ENCODE assay signal across 1 cellular context in the genomic region with DNA sequence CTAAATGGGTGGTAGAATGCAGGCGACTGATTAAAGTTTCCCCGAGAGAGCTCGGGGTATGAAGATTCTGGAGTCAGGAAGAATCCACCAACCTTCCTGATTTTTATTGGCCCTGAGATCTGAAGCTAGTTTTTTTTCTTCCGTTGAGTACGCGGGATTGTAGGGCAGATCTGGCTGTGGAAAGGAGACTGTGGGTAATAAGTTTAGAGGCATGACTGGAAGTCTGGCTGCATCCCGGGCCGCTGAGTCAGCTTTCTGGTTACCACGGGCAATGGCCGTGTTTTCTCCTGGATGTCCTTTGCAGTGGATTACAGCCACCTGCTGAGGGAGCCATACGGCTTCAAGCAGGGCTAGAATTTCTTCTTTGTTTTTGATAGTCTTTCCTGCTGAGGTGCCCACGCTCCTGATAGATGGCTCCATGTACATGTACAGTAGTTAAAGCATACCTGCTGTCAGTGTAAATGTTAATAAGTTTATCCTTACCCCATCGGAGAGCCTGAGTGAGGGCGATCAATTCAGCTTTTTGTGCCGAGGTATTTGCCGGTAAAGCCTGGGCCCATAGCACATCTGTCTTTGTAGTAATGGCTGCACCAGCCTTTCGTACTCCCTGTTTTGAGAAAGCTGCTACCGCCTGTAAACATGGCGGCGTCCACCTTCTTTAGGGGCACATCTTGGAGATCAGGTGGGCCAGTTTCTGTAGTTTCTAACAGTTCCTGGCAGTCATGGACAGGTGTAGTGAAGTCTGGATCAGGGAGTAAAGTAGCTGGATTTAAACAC.
TF ChIP-seq lines count a peak whose summit lies in the region.

No MANE protein-coding gene starts in this region.

TF ChIP-seq in K562, 482 proteins besides CTCF, POLR2A, EP300 and RAD21 (continued from another document and continues in another):
- no peak for TF ChIP-seq MLX (CRISPR knock-in tag; conservative IDR thresholded peaks at IDR 0.05)
- no peak for TF ChIP-seq TCF7 (IDR thresholded peaks at IDR 0.05; ENCODE audit: borderline replicate concordance)
- TF ChIP-seq MAFG (tag; conservative IDR thresholded peaks at IDR 0.05) = peak; percentile 99
- TF ChIP-seq THRB (CRISPR knock-in tag; conservative IDR thresholded peaks at IDR 0.05) = no peak
- TF ChIP-seq, protein P1, sequence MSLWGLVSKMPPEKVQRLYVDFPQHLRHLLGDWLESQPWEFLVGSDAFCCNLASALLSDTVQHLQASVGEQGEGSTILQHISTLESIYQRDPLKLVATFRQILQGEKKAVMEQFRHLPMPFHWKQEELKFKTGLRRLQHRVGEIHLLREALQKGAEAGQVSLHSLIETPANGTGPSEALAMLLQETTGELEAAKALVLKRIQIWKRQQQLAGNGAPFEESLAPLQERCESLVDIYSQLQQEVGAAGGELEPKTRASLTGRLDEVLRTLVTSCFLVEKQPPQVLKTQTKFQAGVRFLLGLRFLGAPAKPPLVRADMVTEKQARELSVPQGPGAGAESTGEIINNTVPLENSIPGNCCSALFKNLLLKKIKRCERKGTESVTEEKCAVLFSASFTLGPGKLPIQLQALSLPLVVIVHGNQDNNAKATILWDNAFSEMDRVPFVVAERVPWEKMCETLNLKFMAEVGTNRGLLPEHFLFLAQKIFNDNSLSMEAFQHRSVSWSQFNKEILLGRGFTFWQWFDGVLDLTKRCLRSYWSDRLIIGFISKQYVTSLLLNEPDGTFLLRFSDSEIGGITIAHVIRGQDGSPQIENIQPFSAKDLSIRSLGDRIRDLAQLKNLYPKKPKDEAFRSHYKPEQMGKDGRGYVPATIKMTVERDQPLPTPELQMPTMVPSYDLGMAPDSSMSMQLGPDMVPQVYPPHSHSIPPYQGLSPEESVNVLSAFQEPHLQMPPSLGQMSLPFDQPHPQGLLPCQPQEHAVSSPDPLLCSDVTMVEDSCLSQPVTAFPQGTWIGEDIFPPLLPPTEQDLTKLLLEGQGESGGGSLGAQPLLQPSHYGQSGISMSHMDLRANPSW (CRISPR knock-in tag; IDR thresholded peaks at IDR 0.05) = 0 out of 2 replicates have a peak, but pooled peaks have one; percentile 32
- no peak for TF ChIP-seq PPARD (CRISPR knock-in tag; IDR thresholded peaks at IDR 0.05)
- TF ChIP-seq GATAD2A (IDR thresholded peaks at IDR 0.05) = no peak
- TF ChIP-seq LCOR (CRISPR knock-in tag; IDR thresholded peaks at IDR 0.05) = no peak
- peak; percentile 72 for TF ChIP-seq L3MBTL2 (IDR thresholded peaks at IDR 0.05)
- no peak for TF ChIP-seq POLR2G (IDR thresholded peaks at IDR 0.05; ENCODE audit: low read depth, low read length)
- TF ChIP-seq FUS (optimal IDR thresholded peaks at IDR 0.05; ENCODE audit: low read depth, low read length) = no peak
- TF ChIP-seq ZNF134 (CRISPR knock-in tag; conservative IDR thresholded peaks at IDR 0.05) = no peak
- no peak for TF ChIP-seq ETV5 (CRISPR knock-in tag; IDR thresholded peaks at IDR 0.05; ENCODE audit: low read depth)
- TF ChIP-seq E2F8 (IDR thresholded peaks at IDR 0.05; ENCODE audit: low read depth, partially characterized antibody) = peak; percentile 48
- TF ChIP-seq E2F3 (CRISPR knock-in tag; IDR thresholded peaks at IDR 0.05) = no peak
- TF ChIP-seq TRIM25 (IDR thresholded peaks at IDR 0.05; ENCODE audit: borderline replicate concordance) = no peak
- no peak for TF ChIP-seq TBL1XR1 (IDR thresholded peaks at IDR 0.05; ENCODE audit: low read length in 2 of 2)
- TF ChIP-seq SUPT5H (IDR thresholded peaks at IDR 0.05) = no peak
- TF ChIP-seq RFX5 (IDR thresholded peaks at IDR 0.05; ENCODE audit: low read depth, low read length) = no peak
- TF ChIP-seq ZBTB40 (IDR thresholded peaks at IDR 0.05) = 0 out of 2 replicates have a peak, but pooled peaks have one; percentile 23
- TF ChIP-seq ZBTB40 (CRISPR knock-in tag; IDR thresholded peaks at IDR 0.05) = no peak
- no peak for TF ChIP-seq CXXC5 (CRISPR knock-in tag; IDR thresholded peaks at IDR 0.05)
- no peak for TF ChIP-seq ATF2 (CRISPR knock-in tag; IDR thresholded peaks at IDR 0.05)
- no peak for TF ChIP-seq FOXA1 (IDR thresholded peaks at IDR 0.05; ENCODE audit: borderline replicate concordance)
- peak; percentile 30; the same call in 1 of the 2 replicates for TF ChIP-seq ZNF766 (CRISPR knock-in tag; conservative IDR thresholded peaks at IDR 0.05)
- TF ChIP-seq BDP1 (IDR thresholded peaks at IDR 0.05; ENCODE audit: insufficient read depth, insufficient read length) = no peak
- TF ChIP-seq YY1 (IDR thresholded peaks at IDR 0.05; ENCODE audit: borderline replicate concordance in 1 of 3, control insufficient read depth in 1 of 3, extremely low read depth in 1 of 3, insufficient read depth in 3 of 3, insufficient read length in 1 of 3, insufficient replicate concordance in 2 of 3, low read depth in 1 of 3, low read length in 2 of 3) = peak in 2 of 3 experiments; percentile 11 to 71
- peak; percentile 67; the same call in 1 of the 2 replicates for TF ChIP-seq SP1 (CRISPR knock-in tag; IDR thresholded peaks at IDR 0.05)
- TF ChIP-seq NFE2 (IDR thresholded peaks at IDR 0.05; ENCODE audit: low read depth) = peak; percentile 83
- TF ChIP-seq RFX1 (IDR thresholded peaks at IDR 0.05) = peak; percentile 89
- TF ChIP-seq KHSRP (IDR thresholded peaks at IDR 0.05) = no peak
- TF ChIP-seq MAFF (IDR thresholded peaks at IDR 0.05; ENCODE audit: low read length) = peak; percentile 97
- 0 out of 2 replicates have a peak, but pooled peaks have one; percentile 29 for TF ChIP-seq GABPA (tag; conservative IDR thresholded peaks at IDR 0.05; ENCODE audit: low read depth)
- peak; percentile 67 for TF ChIP-seq SMARCE1 (IDR thresholded peaks at IDR 0.05)
- TF ChIP-seq PYGO2 (tag; IDR thresholded peaks at IDR 0.05) = no peak
- TF ChIP-seq TAL1 (IDR thresholded peaks at IDR 0.05) = no peak
- no peak for TF ChIP-seq MECOM (CRISPR knock-in tag; IDR thresholded peaks at IDR 0.05)
- TF ChIP-seq STAT5A (IDR thresholded peaks at IDR 0.05; ENCODE audit: borderline replicate concordance, low read length) = no peak
- no peak for TF ChIP-seq MAZ (CRISPR knock-in tag; conservative IDR thresholded peaks at IDR 0.05 in 1 of 2, IDR thresholded peaks at IDR 0.05 in 1 of 2)
- TF ChIP-seq SMAD3 (CRISPR knock-in tag; conservative IDR thresholded peaks at IDR 0.05) = no peak
